ENCODE assay signal across 1 cellular context in genomic region chr4:51909236-51909703, GRCh38.
TF ChIP-seq lines count a peak whose summit lies in the region.

No MANE protein-coding gene starts in this region.

TF ChIP-seq in HepG2, 621 proteins besides CTCF, POLR2A, EP300 and RAD21 (continued from another document and continues in another):
- no peak for TF ChIP-seq HNRNPH1 (optimal IDR thresholded peaks at IDR 0.05; ENCODE audit: low read depth, low read length)
- no peak for TF ChIP-seq CENPBD1 (CRISPR knock-in tag; IDR thresholded peaks at IDR 0.05; ENCODE audit: borderline replicate concordance, low read depth)
- peak; percentile 100 for TF ChIP-seq CEBPG (CRISPR knock-in tag; IDR thresholded peaks at IDR 0.05)
- no peak for TF ChIP-seq DBP (CRISPR knock-in tag; IDR thresholded peaks at IDR 0.05; ENCODE audit: not compliant biosample characterization)
- TF ChIP-seq ZNF678 (CRISPR knock-in tag; IDR thresholded peaks at IDR 0.05) = no peak
- TF ChIP-seq TSC22D2 (CRISPR knock-in tag; IDR thresholded peaks at IDR 0.05; ENCODE audit: borderline replicate concordance) = no peak
- peak; percentile 75; the same call in 1 of the 2 replicates for TF ChIP-seq ZNF543 (CRISPR knock-in tag; IDR thresholded peaks at IDR 0.05)
- no peak for TF ChIP-seq ZNF496 (CRISPR knock-in tag; IDR thresholded peaks at IDR 0.05; ENCODE audit: insufficient replicate concordance)
- TF ChIP-seq THRA (CRISPR knock-in tag; IDR thresholded peaks at IDR 0.05; ENCODE audit: borderline replicate concordance) = peak; percentile 85
- no peak for TF ChIP-seq ZNF20 (CRISPR knock-in tag; IDR thresholded peaks at IDR 0.05)
- 0 out of 2 replicates have a peak, but pooled peaks have one; percentile 13 for TF ChIP-seq NAIF1 (CRISPR knock-in tag; IDR thresholded peaks at IDR 0.05; ENCODE audit: borderline replicate concordance)
- peak; percentile 99 for TF ChIP-seq ZNF292 (CRISPR knock-in tag; IDR thresholded peaks at IDR 0.05; ENCODE audit: borderline replicate concordance, low read depth)
- peak; percentile 93 for TF ChIP-seq ASH2L (IDR thresholded peaks at IDR 0.05; ENCODE audit: insufficient read length, low read depth, low read length)
- TF ChIP-seq ZBTB37 (CRISPR knock-in tag; IDR thresholded peaks at IDR 0.05) = no peak
- TF ChIP-seq ZNF180 (CRISPR knock-in tag; IDR thresholded peaks at IDR 0.05; ENCODE audit: borderline replicate concordance, low read depth) = no peak
- no peak; the same call in 1 of the 2 replicates for TF ChIP-seq ZMYM2 (CRISPR knock-in tag; IDR thresholded peaks at IDR 0.05)
- TF ChIP-seq AKAP8 (CRISPR knock-in tag; IDR thresholded peaks at IDR 0.05) = peak; percentile 69; the same call in 1 of the 2 replicates
- TF ChIP-seq FIP1L1 (IDR thresholded peaks at IDR 0.05; ENCODE audit: borderline replicate concordance, insufficient read depth, low read depth, low read length) = no peak
- TF ChIP-seq ARID3A (IDR thresholded peaks at IDR 0.05; ENCODE audit: low read depth, low read length) = peak; percentile 66; the same call in 1 of the 2 replicates
- no peak for TF ChIP-seq ZNF615 (CRISPR knock-in tag; IDR thresholded peaks at IDR 0.05; ENCODE audit: borderline replicate concordance)
- TF ChIP-seq TBL1XR1 (IDR thresholded peaks at IDR 0.05; ENCODE audit: borderline replicate concordance, low read length, partially characterized antibody) = peak; percentile 95
- peak; percentile 83 for TF ChIP-seq PRDM10 (CRISPR knock-in tag; IDR thresholded peaks at IDR 0.05; ENCODE audit: low read depth)
- peak; percentile 84 for TF ChIP-seq SP4 (CRISPR knock-in tag; IDR thresholded peaks at IDR 0.05)
- TF ChIP-seq NBN (conservative IDR thresholded peaks at IDR 0.05) = no peak
- peak; percentile 98 for TF ChIP-seq ARID5B (CRISPR knock-in tag; IDR thresholded peaks at IDR 0.05)
- no peak for TF ChIP-seq THAP8 (CRISPR knock-in tag; IDR thresholded peaks at IDR 0.05; ENCODE audit: borderline replicate concordance)
- TF ChIP-seq REPIN1 (CRISPR knock-in tag; IDR thresholded peaks at IDR 0.05; ENCODE audit: borderline replicate concordance, low read depth) = peak; percentile 96
- TF ChIP-seq CEBPZ (IDR thresholded peaks at IDR 0.05; ENCODE audit: low read length) = no peak
- TF ChIP-seq ZNF557 (CRISPR knock-in tag; IDR thresholded peaks at IDR 0.05) = peak; percentile 86; the same call in 1 of the 2 replicates
